15 cellular contexts compared by ENCODE assay signal in the genomic region with DNA sequence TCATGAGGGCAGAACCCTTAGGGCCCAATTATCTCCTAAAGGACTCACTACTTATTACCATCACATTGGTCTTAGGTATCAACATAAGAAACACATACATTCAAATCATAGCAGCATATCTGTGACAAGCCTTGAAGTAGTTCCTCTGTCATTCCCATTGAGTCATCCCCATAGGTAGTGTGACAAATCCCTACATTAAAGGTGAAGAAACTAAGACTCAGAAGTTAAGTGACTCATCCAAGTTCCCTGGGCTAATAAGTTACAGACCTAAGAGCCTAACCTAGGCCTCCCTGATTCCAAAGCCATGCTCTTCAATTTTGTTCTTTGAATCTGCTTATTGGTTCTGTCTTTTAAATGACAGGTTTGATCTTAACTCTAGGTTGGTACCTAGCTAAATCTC. TPM values are rescaled to one million over a fixed set of nuclear protein-coding genes. Genes with fewer than 3 reads are reported as not detected.
DNase-seq lines count a peak whose midpoint lies in the region; ATAC-seq and TF ChIP-seq lines count a peak whose summit lies in the region.
"Had no signal": no experiment of that assay in that cellular context is flagged by ENCODE, and none has a peak within 500 bp of the region (broad histone marks: within the 10 kb centered on the region; RNA-seq: fewer than 3 reads in every experiment).

No MANE protein-coding gene starts in this region.

- H3K9me3 Mint-ChIP-seq in natural killer cell = no peaks in the 10 kb centered on the region
- no peaks in the 10 kb centered on the region for H3K9me3 Mint-ChIP-seq in natural killer cell treated with Interleukin-12 subunit alpha and Interleukin-12 subunit beta and Interleukin-15 and Interleukin-18, amount 100 ng/mL, for 72 hours
- H3K9me3 Mint-ChIP-seq: central memory CD8-positive, alpha-beta T cell had no signal

- peaks cover 17% of the 10 kb centered on the region for H3K36me3 Mint-ChIP-seq in natural killer cell
- H3K36me3 Mint-ChIP-seq in natural killer cell treated with Interleukin-12 subunit alpha and Interleukin-12 subunit beta and Interleukin-15 and Interleukin-18, amount 100 ng/mL, for 72 hours = peaks cover 22% of the 10 kb centered on the region

- TF ChIP-seq CTCF in natural killer cell (IDR thresholded peaks at IDR 0.05) (no peak), epithelial cell of esophagus (IDR thresholded peaks at IDR 0.05; ENCODE audit: insufficient read depth, low read depth, low read length, missing control alignments) (no peak)

- H3K4me3 ChIP-seq in epithelial cell of esophagus (ENCODE audit: low read length) = no peak overlapping the region
- H3K4me3 ChIP-seq: SK-N-MC had no signal

- H3K4me3 Mint-ChIP-seq in natural killer cell = no peak overlapping the region
- no peak overlapping the region for H3K4me3 Mint-ChIP-seq in natural killer cell treated with Interleukin-12 subunit alpha and Interleukin-12 subunit beta and Interleukin-15 and Interleukin-18, amount 100 ng/mL, for 72 hours
- H3K4me3 Mint-ChIP-seq: activated CD8-positive, alpha-beta memory T cell treated with anti-CD3 and anti-CD28 coated beads, Interleukin-2, amount 10 ng/mL, durations not matched to agents 7 days and 5 days; central memory CD8-positive, alpha-beta T cell had no signal

- ATAC-seq in natural killer cell (no peak), HG03159 (IDR thresholded peaks at IDR 0.05; ENCODE audit: unreplicated experiment) (peak; percentile 41)
- no peak for ATAC-seq in natural killer cell treated with Interleukin-12 subunit alpha and Interleukin-12 subunit beta and Interleukin-15 and Interleukin-18, amount 100 ng/mL, for 72 hours
- ATAC-seq: activated CD8-positive, alpha-beta memory T cell treated with anti-CD3 and anti-CD28 coated beads, Interleukin-2, amount 10 ng/mL, durations not matched to agents 7 days and 5 days; left cardiac atrium had no signal

- DNase-seq in natural killer cell (no peak), epithelial cell of esophagus (ENCODE audit: low read depth) (peak; percentile 92), GM19238 (ENCODE audit: insufficient read length, low spot score) (no peak), HuH-7 (ENCODE audit: low spot score) (no peak), NCI-H1436 (lab: John Stamatoyannopoulos, UW) (no peak), COLO829 (ENCODE audit: low spot score) (no peak)
- DNase-seq in natural killer cell treated with Interleukin-12 subunit alpha and Interleukin-12 subunit beta and Interleukin-15 and Interleukin-18, amount 100 ng/mL, for 72 hours (ENCODE audit: low spot score) = no peak
- DNase-seq: activated CD8-positive, alpha-beta memory T cell treated with anti-CD3 and anti-CD28 coated beads, Interleukin-2, amount 10 ng/mL, durations not matched to agents 7 days and 5 days; left cardiac atrium; NCI-H510A; substantia nigra had no signal

- peak overlapping the region; percentile 34 to 37 for H3K27ac Mint-ChIP-seq in natural killer cell
- H3K27ac Mint-ChIP-seq in natural killer cell treated with Interleukin-12 subunit alpha and Interleukin-12 subunit beta and Interleukin-15 and Interleukin-18, amount 100 ng/mL, for 72 hours = no peak overlapping the region
- H3K27ac Mint-ChIP-seq: activated CD8-positive, alpha-beta memory T cell treated with anti-CD3 and anti-CD28 coated beads, Interleukin-2, amount 10 ng/mL, durations not matched to agents 7 days and 5 days; progenitor cell of endocrine pancreas had no signal

- no peaks in the 10 kb centered on the region for H3K27me3 Mint-ChIP-seq in natural killer cell (ENCODE audit: low read depth in 2 of 2)
- H3K27me3 Mint-ChIP-seq in natural killer cell treated with Interleukin-12 subunit alpha and Interleukin-12 subunit beta and Interleukin-15 and Interleukin-18, amount 100 ng/mL, for 72 hours = no peaks in the 10 kb centered on the region
- H3K27me3 Mint-ChIP-seq: activated CD8-positive, alpha-beta memory T cell treated with anti-CD3 and anti-CD28 coated beads, Interleukin-2, amount 10 ng/mL, durations not matched to agents 7 days and 5 days; central memory CD8-positive, alpha-beta T cell; progenitor cell of endocrine pancreas had no signal

- intact Hi-C loops in natural killer cell (cut with micrococcal nuclease) = no loop called here

- H3K4me1 Mint-ChIP-seq in natural killer cell = peaks cover 26 to 27% of the 10 kb centered on the region in 2 donors
- peaks cover 24 to 29% of the 10 kb centered on the region in 2 donors for H3K4me1 Mint-ChIP-seq in natural killer cell treated with Interleukin-12 subunit alpha and Interleukin-12 subunit beta and Interleukin-15 and Interleukin-18, amount 100 ng/mL, for 72 hours (ENCODE audit: low read depth in 2 of 2)
- H3K4me1 Mint-ChIP-seq: central memory CD8-positive, alpha-beta T cell had no signal

RNA-seq across cellular contexts. Expression of a gene that starts 58.2 kb away (rescaled TPM):
- total RNA-seq in natural killer cell = 100 to 1,000 TPM in 1 of 3 donors, 10 to 100 TPM in 2; 91.8 to 124 (median 98.8) TPM
- total RNA-seq in natural killer cell treated with Interleukin-12 subunit alpha and Interleukin-12 subunit beta and Interleukin-15 and Interleukin-18, amount 100 ng/mL, for 72 hours = 100 to 1,000 TPM in 1 of 2 donors, 10 to 100 TPM in 1; 94.7 to 179 TPM
- total RNA-seq: progenitor cell of endocrine pancreas had no signal

Comparison
In these comparisons a context has a peak if more than half of its experiments do, and no peak if none do; other contexts are left out.
1. H3K27ac Mint-ChIP-seq: peak in natural killer cell (2 of 2); none in natural killer cell treated with Interleukin-12 subunit alpha and Interleukin-12 subunit beta and Interleukin-15 and Interleukin-18, amount 100 ng/mL, for 72 hours (0 of 2).